Comparison of ENCODE assay signal across 14 cellular contexts in genomic region chr7:130366561-130366960, GRCh38. TPM values are rescaled to one million over a fixed set of nuclear protein-coding genes. Genes with fewer than 3 reads are reported as not detected.
DNase-seq lines count a peak whose midpoint lies in the region; ATAC-seq and TF ChIP-seq lines count a peak whose summit lies in the region.
"Had no signal": no experiment of that assay in that cellular context is flagged by ENCODE, and none has a peak within 500 bp of the region (broad histone marks: within the 10 kb centered on the region; RNA-seq: fewer than 3 reads in every experiment).

No MANE protein-coding gene starts in this region.

- no peaks in the 10 kb centered on the region for H3K27me3 ChIP-seq in spleen (replicated peaks in 1 of 7)
- H3K27me3 ChIP-seq: ascending aorta, tibial artery had no signal

- H3K4me2 ChIP-seq in OCI-LY7 (ENCODE audit: low read length) = no peak overlapping the region; the same call in 1 of the 2 replicates

- peak overlapping the region; percentile 29; the same call in 1 of the 2 replicates for H2AFZ ChIP-seq in OCI-LY7 (ENCODE audit: low read length)

- intact Hi-C loops in OCI-LY7 (cut with micrococcal nuclease; ENCODE audit: unreplicated experiment) (no loop called here), spleen (cut with DNase I; ENCODE audit: low total_unique reads) (no loop called here)

- POLR2A ChIA-PET in OCI-LY7 (lab: Charles Lee) = no interaction called here

- no TSS peak for BruUV-seq in OCI-LY7 (replicated peaks; lab: Mats Ljungman, UMichigan)

- H3K9me3 Mint-ChIP-seq in T-helper 1 cell treated with Interleukin-12 subunit alpha and Interleukin-12 subunit beta and Interleukin-4 antibody, amounts not matched to agents 30 μg/mL and 1 μg/mL, for 36 hours = no peaks in the 10 kb centered on the region
- H3K9me3 Mint-ChIP-seq in glutamatergic neuron (ENCODE audit: unreplicated experiment) = peaks cover 6% of the 10 kb centered on the region
- H3K9me3 Mint-ChIP-seq in activated T-cell treated with anti-CD3 and anti-CD28 coated beads, Interleukin-2, amount 50 U/mL, for 4 hours = no peaks in the 10 kb centered on the region
- H3K9me3 Mint-ChIP-seq: natural killer cell had no signal

- no peaks in the 10 kb centered on the region for H3K9me2 ChIP-seq in OCI-LY7 (ENCODE audit: insufficient read depth, low read length)

- H3K4me3 ChIP-seq in OCI-LY7 (ENCODE audit: low read depth, low read length, poor library complexity, severe bottlenecking) (no peak overlapping the region), spleen (no peak overlapping the region)
- H3K4me3 ChIP-seq: ascending aorta, tibial artery had no signal

- H3K4me1 ChIP-seq in OCI-LY7 (ENCODE audit: insufficient read depth, low read length, poor library complexity, severe bottlenecking) = no peaks in the 10 kb centered on the region
- peaks cover 4 to 37% (median 24%) of the 10 kb centered on the region in 6 donors for H3K4me1 ChIP-seq in spleen

- no peak for TF ChIP-seq POLR2A in spleen (IDR thresholded peaks at IDR 0.05)

- TF ChIP-seq CTCF in OCI-LY7 (conservative IDR thresholded peaks at IDR 0.05; ENCODE audit: low read length) (no peak), glutamatergic neuron (IDR thresholded peaks at IDR 0.05; ENCODE audit: partially characterized antibody, unreplicated experiment) (no peak), spleen (IDR thresholded peaks at IDR 0.05 in 8 of 11, conservative IDR thresholded peaks at IDR 0.05 in 3 of 11) (no peak)

- no peak overlapping the region for H3K27ac ChIP-seq in OCI-LY7 (ENCODE audit: low read depth, low read length, poor library complexity, severe bottlenecking)
- H3K27ac ChIP-seq in spleen = no peak overlapping the region
- H3K27ac ChIP-seq: ascending aorta, tibial artery had no signal

- no peaks in the 10 kb centered on the region for H3K79me2 ChIP-seq in OCI-LY7 (ENCODE audit: insufficient read depth, low read depth, low read length)

- no peak for ATAC-seq in HG03565 (IDR thresholded peaks at IDR 0.05; ENCODE audit: unreplicated experiment)
- no peak for ATAC-seq in activated T-cell treated with anti-CD3 and anti-CD28 coated beads, Interleukin-2, amount 50 U/mL, for 4 hours
- ATAC-seq: left cardiac atrium, natural killer cell had no signal

- CTCF ChIA-PET in OCI-LY7 (lab: Charles Lee; ENCODE audit: unreplicated experiment) = no interaction called here

- H3K4me3 Mint-ChIP-seq in T-helper 1 cell treated with Interleukin-12 subunit alpha and Interleukin-12 subunit beta and Interleukin-4 antibody, amounts not matched to agents 30 μg/mL and 1 μg/mL, for 36 hours = peak overlapping the region; percentile 39
- peak overlapping the region; percentile 61 for H3K4me3 Mint-ChIP-seq in glutamatergic neuron (ENCODE audit: unreplicated experiment)
- no peak overlapping the region for H3K4me3 Mint-ChIP-seq in activated T-cell treated with anti-CD3 and anti-CD28 coated beads, Interleukin-2, amount 50 U/mL, for 4 hours
- H3K4me3 Mint-ChIP-seq: natural killer cell had no signal

- no peaks in the 10 kb centered on the region for H3K36me3 ChIP-seq in OCI-LY7 (ENCODE audit: insufficient read depth, low read length)
- no peaks in the 10 kb centered on the region for H3K36me3 ChIP-seq in spleen
- H3K36me3 ChIP-seq: ascending aorta, tibial artery had no signal

- H3K27me3 Mint-ChIP-seq in T-helper 1 cell treated with Interleukin-12 subunit alpha and Interleukin-12 subunit beta and Interleukin-4 antibody, amounts not matched to agents 30 μg/mL and 1 μg/mL, for 36 hours (ENCODE audit: low read depth) = no peaks in the 10 kb centered on the region
- no peaks in the 10 kb centered on the region for H3K27me3 Mint-ChIP-seq in glutamatergic neuron (ENCODE audit: unreplicated experiment)
- peaks cover 3% of the 10 kb centered on the region for H3K27me3 Mint-ChIP-seq in activated T-cell treated with anti-CD3 and anti-CD28 coated beads, Interleukin-2, amount 50 U/mL, for 4 hours (ENCODE audit: low read depth)

- DNase-seq in T-helper 1 cell (no peak), OCI-LY7 (ENCODE audit: low spot score) (no peak), glutamatergic neuron (no peak), spleen (peak; percentile 41), C1 segment of cervical spinal cord (lab: John Stamatoyannopoulos, UW) (no peak)
- no peak for DNase-seq in activated T-cell treated with anti-CD3 and anti-CD28 coated beads, Interleukin-2, amount 50 U/mL, for 4 hours
- DNase-seq: left cardiac atrium, natural killer cell had no signal

- H3K9me3 ChIP-seq in OCI-LY7 (ENCODE audit: low read length) = no peaks in the 10 kb centered on the region
- no peaks in the 10 kb centered on the region for H3K9me3 ChIP-seq in spleen
- H3K9me3 ChIP-seq: ascending aorta, tibial artery had no signal

- H4K20me1 ChIP-seq in OCI-LY7 (ENCODE audit: insufficient read depth, low read length) = no peaks in the 10 kb centered on the region

- WGBS in spleen, 5 donors = 89 to 95% (median 93%) methylated on average over 6 of the region's 6 CpGs

- H3K27ac Mint-ChIP-seq in T-helper 1 cell treated with Interleukin-12 subunit alpha and Interleukin-12 subunit beta and Interleukin-4 antibody, amounts not matched to agents 30 μg/mL and 1 μg/mL, for 36 hours = no peak overlapping the region
- peak overlapping the region; percentile 91 for H3K27ac Mint-ChIP-seq in glutamatergic neuron (ENCODE audit: unreplicated experiment)
- H3K27ac Mint-ChIP-seq: natural killer cell had no signal

- peaks cover 17% of the 10 kb centered on the region for H3K4me1 Mint-ChIP-seq in T-helper 1 cell treated with Interleukin-12 subunit alpha and Interleukin-12 subunit beta and Interleukin-4 antibody, amounts not matched to agents 30 μg/mL and 1 μg/mL, for 36 hours (ENCODE audit: low read depth)
- H3K4me1 Mint-ChIP-seq in glutamatergic neuron (ENCODE audit: low read depth, unreplicated experiment) = peaks cover 30% of the 10 kb centered on the region
- H3K4me1 Mint-ChIP-seq in activated T-cell treated with anti-CD3 and anti-CD28 coated beads, Interleukin-2, amount 50 U/mL, for 4 hours (ENCODE audit: low read depth) = peaks cover 5% of the 10 kb centered on the region

- no peaks in the 10 kb centered on the region for H3K36me3 Mint-ChIP-seq in T-helper 1 cell treated with Interleukin-12 subunit alpha and Interleukin-12 subunit beta and Interleukin-4 antibody, amounts not matched to agents 30 μg/mL and 1 μg/mL, for 36 hours (ENCODE audit: low read depth)
- no peaks in the 10 kb centered on the region for H3K36me3 Mint-ChIP-seq in glutamatergic neuron (ENCODE audit: unreplicated experiment)
- no peaks in the 10 kb centered on the region for H3K36me3 Mint-ChIP-seq in activated T-cell treated with anti-CD3 and anti-CD28 coated beads, Interleukin-2, amount 50 U/mL, for 4 hours (ENCODE audit: insufficient read depth)
- H3K36me3 Mint-ChIP-seq: natural killer cell had no signal

RNA-seq across cellular contexts. Expression of gene CPA1, which starts 13.7 kb away (rescaled TPM):
- not detected in 2 replicates for total RNA-seq in OCI-LY7 (2014; rRNA removed; shearing (Covaris generic))
- total RNA-seq in OCI-LY7 (2022) = not detected in 2 replicates
- not detected for total RNA-seq in glutamatergic neuron (ENCODE audit: unreplicated experiment)
- 1 to 10 TPM; 1.2 to 8.1 (median 4.0) TPM for total RNA-seq in spleen
- polyA plus RNA-seq in spleen = 1 to 10 TPM in 2 of 3 donors, under 1 TPM in 1; 0.79 to 1.4 (median 1.3) TPM
- total RNA-seq in activated T-cell treated with anti-CD3 and anti-CD28 coated beads, Interleukin-2, amount 50 U/mL, for 4 hours = 10 to 100 TPM in 1 of 3 donors, 1 to 10 TPM in 2; 4.9 to 11.6 (median 7.4) TPM
- total RNA-seq: A673, ascending aorta, glomerular endothelial cell, natural killer cell had no signal

RNA-seq across cellular contexts. Expression of gene CPA5, which starts 21.9 kb away (rescaled TPM):
- not detected in 2 replicates for total RNA-seq in OCI-LY7 (2014; rRNA removed; shearing (Covaris generic))
- not detected in 2 replicates for total RNA-seq in OCI-LY7 (2022)
- total RNA-seq in glutamatergic neuron (ENCODE audit: unreplicated experiment) = not detected
- under 1 TPM in 1 of 7 donors, not detected in 6; 0.44 TPM for total RNA-seq in spleen
- 1 to 10 TPM in 1 of 3 donors, under 1 TPM in 2; 0.26 to 3.6 (median 0.46) TPM for polyA plus RNA-seq in spleen
- total RNA-seq in activated T-cell treated with anti-CD3 and anti-CD28 coated beads, Interleukin-2, amount 50 U/mL, for 4 hours = 1 to 10 TPM in 1 of 3 donors, not detected in 2; 1.0 TPM
- total RNA-seq: A673, ascending aorta, glomerular endothelial cell, left cardiac atrium, natural killer cell had no signal
